Comparison of ENCODE assay signal across 1 cellular context in genomic region chr6:45677381-45677992, GRCh38.
TF ChIP-seq lines count a peak whose summit lies in the region.

No MANE protein-coding gene starts in this region.

TF ChIP-seq in GM12878, 131 proteins besides CTCF, POLR2A, EP300 and RAD21 (continued from another document and continues in another):
- TF ChIP-seq PBX3 (IDR thresholded peaks at IDR 0.05; ENCODE audit: insufficient replicate concordance, low read depth, low read length) (no peak), CHD1 (IDR thresholded peaks at IDR 0.05; ENCODE audit: low read depth, low read length) (no peak), WRNIP1 (IDR thresholded peaks at IDR 0.05; ENCODE audit: borderline replicate concordance, low read depth, low read length) (no peak), SKIL (IDR thresholded peaks at IDR 0.05; ENCODE audit: low read depth, poor library complexity, severe bottlenecking) (peak; percentile 89), CBX3 (IDR thresholded peaks at IDR 0.05; ENCODE audit: borderline replicate concordance, low read depth) (no peak), SREBF1 (IDR thresholded peaks at IDR 0.05; ENCODE audit: low read length) (no peak), ZNF592 (IDR thresholded peaks at IDR 0.05) (no peak), FOXK2 (IDR thresholded peaks at IDR 0.05) (no peak), ATF2 (IDR thresholded peaks at IDR 0.05; ENCODE audit: low read length) (peak; percentile 64), SREBF2 (IDR thresholded peaks at IDR 0.05; ENCODE audit: low read length) (no peak), MEF2B (IDR thresholded peaks at IDR 0.05; ENCODE audit: partially characterized antibody, poor library complexity, severe bottlenecking) (no peak), EZH2 (IDR thresholded peaks at IDR 0.05; ENCODE audit: borderline replicate concordance, control insufficient read depth, low read depth, low read length) (no peak), BCLAF1 (IDR thresholded peaks at IDR 0.05) (no peak), ZNF207 (IDR thresholded peaks at IDR 0.05; ENCODE audit: borderline replicate concordance) (no peak), ZNF217 (IDR thresholded peaks at IDR 0.05) (no peak), YBX1 (IDR thresholded peaks at IDR 0.05) (no peak), CHD4 (IDR thresholded peaks at IDR 0.05) (no peak), SUPT20H (IDR thresholded peaks at IDR 0.05; ENCODE audit: borderline replicate concordance, control insufficient read depth, low read depth, low read length) (no peak), JUND (IDR thresholded peaks at IDR 0.05; ENCODE audit: low read depth, low read length) (no peak), SIX5 (IDR thresholded peaks at IDR 0.05; ENCODE audit: low read depth, low read length, severe bottlenecking) (no peak), POLR2AphosphoS5 (IDR thresholded peaks at IDR 0.05; ENCODE audit: low read length) (no peak), SPI1 (IDR thresholded peaks at IDR 0.05; ENCODE audit: borderline replicate concordance, insufficient read depth, low read depth, low read length) (0 out of 2 replicates have a peak, but pooled peaks have one; percentile 9), MTA3 (IDR thresholded peaks at IDR 0.05; ENCODE audit: borderline replicate concordance, low read length) (no peak), SMAD5 (IDR thresholded peaks at IDR 0.05; ENCODE audit: low read depth) (no peak), GABPA (IDR thresholded peaks at IDR 0.05; ENCODE audit: low read depth) (peak; percentile 36), NFXL1 (IDR thresholded peaks at IDR 0.05; ENCODE audit: borderline replicate concordance) (no peak), TCF12 (IDR thresholded peaks at IDR 0.05; ENCODE audit: low read depth, low read length) (0 out of 2 replicates have a peak, but pooled peaks have one; percentile 22), IRF3 (IDR thresholded peaks at IDR 0.05) (no peak), ZZZ3 (IDR thresholded peaks at IDR 0.05; ENCODE audit: control insufficient read depth, insufficient read length, low read depth) (no peak), ZBTB40 (IDR thresholded peaks at IDR 0.05; ENCODE audit: borderline replicate concordance) (no peak), SRF (IDR thresholded peaks at IDR 0.05; ENCODE audit: low read depth in 2 of 2, low read length in 2 of 2) (no peak), HSF1 (IDR thresholded peaks at IDR 0.05; ENCODE audit: low read depth, low read length) (no peak), TARDBP (IDR thresholded peaks at IDR 0.05; ENCODE audit: borderline replicate concordance) (no peak), BHLHE40 (IDR thresholded peaks at IDR 0.05; ENCODE audit: borderline replicate concordance in 1 of 2, low read depth in 2 of 2, low read length in 1 of 2) (peak in 1 of 2 experiments; percentile 26; a peak in 1 of 4 replicates), PAX5 (IDR thresholded peaks at IDR 0.05; ENCODE audit: borderline replicate concordance, low read depth, low read length) (peak; percentile 71; the same call in 1 of the 2 replicates), CBX5 (IDR thresholded peaks at IDR 0.05; ENCODE audit: low read depth) (no peak; the same call in 1 of the 2 replicates), RBBP5 (conservative IDR thresholded peaks at IDR 0.05) (no peak), E2F4 (IDR thresholded peaks at IDR 0.05; ENCODE audit: low read depth, low read length) (no peak), ZNF622 (IDR thresholded peaks at IDR 0.05) (no peak), CREM (IDR thresholded peaks at IDR 0.05; ENCODE audit: low read depth) (no peak), MTA2 (IDR thresholded peaks at IDR 0.05; ENCODE audit: low read depth) (no peak), TCF7 (IDR thresholded peaks at IDR 0.05; ENCODE audit: borderline replicate concordance) (no peak), RCOR1 (conservative IDR thresholded peaks at IDR 0.05; ENCODE audit: low read depth, low read length) (no peak)
